Comparison of ENCODE assay signal across 22 cellular contexts in the genomic region with DNA sequence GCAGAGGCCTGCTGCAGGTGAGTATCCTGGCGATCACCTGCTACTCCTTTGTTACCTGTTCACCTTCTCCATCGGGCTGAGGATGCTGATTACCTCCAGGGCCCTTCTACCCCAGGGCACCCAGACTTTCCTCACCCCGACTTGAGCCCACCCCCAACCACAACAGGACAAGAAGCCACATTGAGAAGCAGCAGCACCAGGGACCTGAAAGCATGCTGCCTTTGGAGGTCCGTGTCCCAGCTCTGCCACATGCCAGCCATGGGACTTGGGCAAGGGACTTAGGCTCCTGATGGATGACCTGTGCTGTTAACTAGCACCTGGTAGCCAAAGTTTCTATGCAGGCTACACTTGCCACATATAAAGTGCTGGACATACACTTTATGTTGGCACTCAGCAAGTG.
DNase-seq lines count a peak whose midpoint lies in the region; ATAC-seq and TF ChIP-seq lines count a peak whose summit lies in the region.
"Had no signal": no experiment of that assay in that cellular context is flagged by ENCODE, and none has a peak within 500 bp of the region (broad histone marks: within the 10 kb centered on the region; RNA-seq: fewer than 3 reads in every experiment).

No MANE protein-coding gene starts in this region.

- intact Hi-C loops in spleen (cut with DNase I; ENCODE audit: low total_unique reads): no loop called here
- intact Hi-C loops in gastrocnemius medialis (cut with DNase I; ENCODE audit: low total_unique reads): no loop called here

- peaks cover 0 to 5% (median 0%) of the 10 kb centered on the region in 8 donors for H3K9me3 ChIP-seq in spleen
- H3K9me3 ChIP-seq in gastrocnemius medialis: no peaks in the 10 kb centered on the region
- H3K9me3 ChIP-seq: A549, BE2C had no signal

- H3K4me1 ChIP-seq in spleen (no peaks in the 10 kb centered on the region), gastrocnemius medialis (no peaks in the 10 kb centered on the region), foreskin keratinocyte (no peaks in the 10 kb centered on the region)
- H3K4me1 ChIP-seq: A549; BE2C; BLaER1 treated with 17β-estradiol and CSF1 and Interleukin-3, amounts not matched to agents 10 nM and 100 nM had no signal

- peaks cover 0 to 41% (median 0%) of the 10 kb centered on the region in 7 donors for H3K27me3 ChIP-seq in spleen (replicated peaks in 1 of 7)
- H3K27me3 ChIP-seq in gastrocnemius medialis: peaks cover 0 to under 1% (median 0%) of the 10 kb centered on the region in 3 donors
- H3K27me3 ChIP-seq in foreskin keratinocyte: no peaks in the 10 kb centered on the region
- H3K27me3 ChIP-seq: BE2C; BLaER1 treated with 17β-estradiol and CSF1 and Interleukin-3, amounts not matched to agents 10 nM and 100 nM had no signal

- ATAC-seq in gastrocnemius medialis (no peak), foreskin keratinocyte (no peak)
- ATAC-seq: A549, GM12878, GM23338, HCT116 had no signal

- in situ Hi-C loops in gastrocnemius medialis (cut with MboI; ENCODE audit: low sequenced_read_pairs in 4 of 4): no loop called here

- TF ChIP-seq POLR2A in spleen (IDR thresholded peaks at IDR 0.05) (no peak), gastrocnemius medialis (IDR thresholded peaks at IDR 0.05) (no peak)

- no peaks in the 10 kb centered on the region for H3K36me3 ChIP-seq in spleen
- no peaks in the 10 kb centered on the region for H3K36me3 ChIP-seq in gastrocnemius medialis
- H3K36me3 ChIP-seq: BE2C; BLaER1 treated with 17β-estradiol and CSF1 and Interleukin-3, amounts not matched to agents 10 nM and 100 nM had no signal

- peak; percentile 24 for DNase-seq in activated effector memory CD4-positive, alpha-beta T cell treated with anti-CD3 and anti-CD28 coated beads, Interleukin-2, amount 50 U/mL, for 16 hours
- no peak for DNase-seq in activated effector memory CD4-positive, alpha-beta T cell treated with Interleukin-2 at 50 U/mL for 16 hours
- DNase-seq in islet precursor cell: peak; percentile 35
- DNase-seq in spleen: peak; percentile 43
- DNase-seq in gastrocnemius medialis: no peak
- no peak for DNase-seq in substantia nigra (lab: John Stamatoyannopoulos, UW)
- no peak for DNase-seq in foreskin keratinocyte
- DNase-seq: ACHN; AML-193; CD8-positive, alpha-beta memory T cell; DMS 273 treated with DMSO at 0.1 percent for 48 hours; DMS79; EL; GDM1; H9 had no signal

- whole genome bisulfite sequencing in spleen, 5 donors: 74 to 92% (median 80%) methylated on average over 4 of the region's 4 CpGs

- no peak overlapping the region for H3K27ac ChIP-seq in spleen
- no peak overlapping the region for H3K27ac ChIP-seq in gastrocnemius medialis
- no peak overlapping the region for H3K27ac ChIP-seq in substantia nigra (ENCODE audit: low read depth, low read length, poor library complexity, severe bottlenecking)
- no peak overlapping the region for H3K27ac ChIP-seq in foreskin keratinocyte
- H3K27ac ChIP-seq: 22Rv1; A549; BLaER1 treated with 17β-estradiol and CSF1 and Interleukin-3, amounts not matched to agents 10 nM and 100 nM had no signal

- no peak overlapping the region for H3K4me3 ChIP-seq in spleen
- H3K4me3 ChIP-seq in gastrocnemius medialis: no peak overlapping the region
- H3K4me3 ChIP-seq: A549; BLaER1 treated with 17β-estradiol and CSF1 and Interleukin-3, amounts not matched to agents 10 nM and 100 nM; GM12878; GM23338 had no signal

- no peak for TF ChIP-seq CTCF in spleen (IDR thresholded peaks at IDR 0.05 in 8 of 11, conservative IDR thresholded peaks at IDR 0.05 in 3 of 11)
- TF ChIP-seq CTCF in gastrocnemius medialis (IDR thresholded peaks at IDR 0.05 in 4 of 5, conservative IDR thresholded peaks at IDR 0.05 in 1 of 5): no peak
- no peak for TF ChIP-seq CTCF in foreskin keratinocyte (conservative IDR thresholded peaks at IDR 0.05)

Comparison
In these comparisons a context has a peak if more than half of its experiments do, and no peak if none do; other contexts are left out.
1. DNase-seq: peak in activated effector memory CD4-positive, alpha-beta T cell treated with anti-CD3 and anti-CD28 coated beads, Interleukin-2, amount 50 U/mL, for 16 hours (single experiment), islet precursor cell (single experiment) and spleen (single experiment); none in activated effector memory CD4-positive, alpha-beta T cell treated with Interleukin-2 at 50 U/mL for 16 hours (single experiment), gastrocnemius medialis (0 of 2), substantia nigra (0 of 49) and foreskin keratinocyte (0 of 2).